In genomic region chr15:101773496-101774100, GRCh38 we compare ENCODE assay signal across 11 cellular contexts. TPM values are rescaled to one million over a fixed set of nuclear protein-coding genes. Genes with fewer than 3 reads are reported as not detected.
A peak's percentile ranks its signal among the peaks of the same experiment; 100 is the strongest.
DNase-seq lines count a peak whose midpoint lies in the region; ATAC-seq, FAIRE-seq and TF ChIP-seq lines count a peak whose summit lies in the region.
"Had no signal": no experiment of that assay in that cellular context is flagged by ENCODE, and none has a peak within 500 bp of the region (broad histone marks: within the 10 kb centered on the region; RNA-seq: fewer than 3 reads in every experiment).

No MANE protein-coding gene starts in this region.

- intact Hi-C loops in Right ventricle myocardium inferior (cut with DNase I), result no loop called here
- intact Hi-C loops in GM12878 (cut with micrococcal nuclease; ENCODE audit: unreplicated experiment), result no loop called here

- H3K4me3 ChIP-seq in right atrium auricular region (no peak overlapping the region), MM.1S (ENCODE audit: low read length) (no peak overlapping the region), GM12878 (no peak overlapping the region), small intestine (ENCODE audit: low read depth in 1 of 2, low read length in 2 of 2) (no peak overlapping the region)

- in situ Hi-C loops in GM12878 (cut with MboI), result no loop called here

- no peaks in the 10 kb centered on the region for H3K4me1 ChIP-seq in right atrium auricular region
- H3K4me1 ChIP-seq in MM.1S (ENCODE audit: low read length), result no peaks in the 10 kb centered on the region
- no peaks in the 10 kb centered on the region for H3K4me1 ChIP-seq in GM12878 (ENCODE audit: control insufficient read depth, insufficient read depth, low read length)
- H3K4me1 ChIP-seq in small intestine (ENCODE audit: control insufficient read depth in 2 of 2, insufficient read depth in 1 of 2, low read depth in 1 of 2, low read length in 1 of 2), result no peaks in the 10 kb centered on the region

- H3K9me3 ChIP-seq in right atrium auricular region, result no peaks in the 10 kb centered on the region
- H3K9me3 ChIP-seq in MM.1S (replicated peaks; ENCODE audit: insufficient read depth, low read length), result no peaks in the 10 kb centered on the region
- no peaks in the 10 kb centered on the region for H3K9me3 ChIP-seq in GM12878 (replicated peaks; ENCODE audit: control insufficient read depth, insufficient read depth, low read length)
- H3K9me3 ChIP-seq in small intestine (ENCODE audit: control insufficient read depth, low read depth), result no peaks in the 10 kb centered on the region

- BruUV-seq in GM12878 (replicated peaks; lab: Mats Ljungman, UMichigan), result no TSS peak

- H3K79me2 ChIP-seq in MM.1S (ENCODE audit: low read length) (no peaks in the 10 kb centered on the region), GM12878 (ENCODE audit: control insufficient read depth, insufficient read depth, low read length) (no peaks in the 10 kb centered on the region)

- peak; percentile 55 for DNase-seq in Right ventricle myocardium inferior (ENCODE audit: missing footprints)
- DNase-seq in right atrium auricular region (ENCODE audit: low spot score), result no peak
- DNase-seq in MM.1S, result peak; percentile 31
- no peak for DNase-seq in GM12878 (ENCODE audit: low read depth, low spot score)
- peak; percentile 49 for DNase-seq in small intestine
- DNase-seq in omental fat pad (ENCODE audit: low spot score), result no peak
- no peak for DNase-seq in OCI-M2 (lab: John Stamatoyannopoulos, UW; ENCODE audit: unreplicated experiment)
- DNase-seq: NCI-H510A treated with DMSO at 0.1 percent for 48 hours had no signal

- H3K27me3 ChIP-seq in right atrium auricular region (no peaks in the 10 kb centered on the region), MM.1S (replicated peaks; ENCODE audit: insufficient read depth, low read length) (no peaks in the 10 kb centered on the region), GM12878 (replicated peaks in 1 of 2; ENCODE audit: control insufficient read depth in 2 of 2, insufficient read depth in 2 of 2, low read length in 1 of 2) (peaks cover 0 to 2% of the 10 kb centered on the region in 2 experiments; a peak in 1 of 4 replicates), small intestine (ENCODE audit: control insufficient read depth in 2 of 2, insufficient read depth in 2 of 2, low read length in 2 of 2) (no peaks in the 10 kb centered on the region)

- no peak for TF ChIP-seq POLR2A in GM12878 (IDR thresholded peaks at IDR 0.05; ENCODE audit: low read depth, low read length)

- peak; percentile 50 for TF ChIP-seq RAD21 in GM12878 (IDR thresholded peaks at IDR 0.05; ENCODE audit: insufficient read depth, low read depth, low read length)

- SMC1A ChIA-PET in GM12878 (lab: Charles Lee; ENCODE audit: uncharacterized antibody, unreplicated experiment), result interaction anchor here (0.7 kb wide), 1 partner anchor 879 kb away, joined by 3 read pairs; no protein-coding TSS in a partner anchor

- POLR2A ChIA-PET in GM12878 (lab: Charles Lee), result no interaction called here

- H3F3A ChIP-seq in MM.1S (ENCODE audit: insufficient read depth, low read length), result no peaks in the 10 kb centered on the region

- H3K27ac ChIP-seq in right atrium auricular region, result no peak overlapping the region
- no peak overlapping the region for H3K27ac ChIP-seq in MM.1S (ENCODE audit: low read length)
- H3K27ac ChIP-seq in GM12878 (ENCODE audit: control insufficient read depth, insufficient read depth), result no peak overlapping the region
- H3K27ac ChIP-seq in small intestine (ENCODE audit: low read depth in 1 of 2, low read length in 1 of 2), result no peak overlapping the region

- H4K20me1 ChIP-seq in MM.1S (ENCODE audit: insufficient read depth, low read length) (no peaks in the 10 kb centered on the region), GM12878 (ENCODE audit: control insufficient read depth, insufficient read depth) (no peaks in the 10 kb centered on the region)

- no peaks in the 10 kb centered on the region for H3K36me3 ChIP-seq in right atrium auricular region
- H3K36me3 ChIP-seq in MM.1S (replicated peaks; ENCODE audit: insufficient read depth, low read length), result no peaks in the 10 kb centered on the region
- no peaks in the 10 kb centered on the region for H3K36me3 ChIP-seq in GM12878 (ENCODE audit: control insufficient read depth in 2 of 2, insufficient read depth in 2 of 2, low read length in 1 of 2)
- H3K36me3 ChIP-seq in small intestine (ENCODE audit: control insufficient read depth in 2 of 2, insufficient read depth in 2 of 2, low read length in 2 of 2), result peaks cover 0 to 4% of the 10 kb centered on the region in 2 donors

- H3K9ac ChIP-seq in MM.1S (ENCODE audit: low read length) (no peak overlapping the region), GM12878 (ENCODE audit: control insufficient read depth, insufficient read depth, low read length) (no peak overlapping the region)

- H2AFZ ChIP-seq in MM.1S (ENCODE audit: low read length), result no peak overlapping the region
- no peak overlapping the region for H2AFZ ChIP-seq in GM12878 (ENCODE audit: control insufficient read depth, low read depth, low read length)

- TF ChIP-seq CTCF in right atrium auricular region (IDR thresholded peaks at IDR 0.05), result no peak
- peak; percentile 40 for TF ChIP-seq CTCF in MM.1S (IDR thresholded peaks at IDR 0.05; ENCODE audit: low read length)
- TF ChIP-seq CTCF in GM12878 (IDR thresholded peaks at IDR 0.05 in 2 of 3, conservative IDR thresholded peaks at IDR 0.05 in 1 of 3; ENCODE audit: control insufficient read depth in 2 of 3, extremely low read depth in 1 of 3, insufficient read depth in 1 of 3, low read depth in 3 of 3, low read length in 3 of 3), result peak; percentile 41 to 55 (median 45); a peak in 5 of 6 replicates
- no peak for TF ChIP-seq CTCF in omental fat pad (IDR thresholded peaks at IDR 0.05)

- H3K9me2 ChIP-seq in MM.1S (replicated peaks; ENCODE audit: insufficient read depth, low read length), result no peaks in the 10 kb centered on the region

- WGBS in GM12878 (ENCODE audit: insufficient coverage, insufficient replicate concordance, low lambda C conversion rate, missing lambda C conversion rate), result 51% methylated on average over 7 of the region's 7 CpGs
- 28 to 61% (median 31%) methylated on average over 7 of the region's 7 CpGs for WGBS in small intestine, 3 donors

- CTCF ChIA-PET in GM12878 (lab: Yijun Ruan, JAX), result interaction anchor here (1.2 kb wide), 1 partner anchor 25 kb away, joined by 3 read pairs; no protein-coding TSS in a partner anchor

- no peak for FAIRE-seq in GM12878 (lab: Jason Lieb, UNC)
- no peak for FAIRE-seq in small intestine (lab: Jason Lieb, UNC)

- H3K4me2 ChIP-seq in MM.1S (ENCODE audit: low read depth, low read length), result no peak overlapping the region
- H3K4me2 ChIP-seq in GM12878 (ENCODE audit: control insufficient read depth, insufficient read depth), result no peak overlapping the region

- RAD21 ChIA-PET in GM12878 (lab: Charles Lee; ENCODE audit: unreplicated experiment), result no interaction called here

- ATAC-seq in Right ventricle myocardium inferior, result no peak
- ATAC-seq in GM12878, result no peak
- ATAC-seq in omental fat pad (ENCODE audit: low FRiP score), result no peak
- ATAC-seq in GM18870 (IDR thresholded peaks at IDR 0.05; ENCODE audit: unreplicated experiment), result no peak

- no peak for TF ChIP-seq EP300 in GM12878 (IDR thresholded peaks at IDR 0.05; ENCODE audit: borderline replicate concordance in 1 of 2, control insufficient read depth in 1 of 2, low read depth in 2 of 2, low read length in 2 of 2)

RNA-seq across cellular contexts. Expression of gene OR4F6, which starts 29.7 kb away (rescaled TPM):
- total RNA-seq in Right ventricle myocardium inferior, result not detected
- not detected for total RNA-seq in right atrium auricular region
- total RNA-seq in GM12878 (2013; cell fraction: nucleolus; rRNA removed), result not detected in 2 replicates
- not detected in 2 replicates for total RNA-seq in GM12878 (2014; rRNA removed)
- not detected in 2 replicates for total RNA-seq in GM12878 (2014; rRNA removed; fragmentation: Illumina TruSeq; extraction: Trizol)
- not detected in 2 replicates for total RNA-seq in GM12878 (2021)
- not detected for polyA plus RNA-seq in GM12878 (2011; ENCODE audit: low read depth)
- polyA plus RNA-seq in GM12878 (2011; rRNA removed), result not detected in 2 replicates
- not detected in 2 replicates for polyA plus RNA-seq in GM12878 (2011; cell fraction: cytosol; rRNA removed)
- not detected in 2 replicates for polyA plus RNA-seq in GM12878 (2011; cell fraction: nucleus; rRNA removed)
- polyA plus RNA-seq in GM12878 (2012), result not detected in 2 replicates
- polyA plus RNA-seq in GM12878 (2014; fragmentation: Illumina TruSeq; extraction: Trizol), result not detected in 2 replicates
- not detected for polyA plus RNA-seq in GM12878 (2014; fragmentation: Nextera tagmentation; extraction: Ambion mirVana)
- polyA plus RNA-seq in GM12878 (2014; rRNA removed), result not detected in 2 replicates
- not detected for polyA plus RNA-seq in GM12878 (2016; fragmentation: Nextera tagmentation; extraction: Ambion mirVana)
- polyA minus RNA-seq in GM12878 (2011; rRNA and poly(A)+ RNA removed), result not detected in 2 replicates
- polyA minus RNA-seq in GM12878 (2011; cell fraction: cytosol; rRNA and poly(A)+ RNA removed), result not detected in 2 replicates
- polyA minus RNA-seq in GM12878 (2011; cell fraction: nucleus; rRNA and poly(A)+ RNA removed), result not detected in 2 replicates
- polyA plus RNA-seq in small intestine, result not detected
- total RNA-seq in omental fat pad, result not detected
- total RNA-seq: activated CD8-positive, alpha-beta memory T cell treated with anti-CD3 and anti-CD28 coated beads for 36 hours; neural crest cell had no signal

RNA-seq across cellular contexts. Expression of gene OR4F15, which starts 38.4 kb away (rescaled TPM):
- not detected for total RNA-seq in Right ventricle myocardium inferior
- total RNA-seq in right atrium auricular region, result not detected
- 1.3 and 1.5 TPM in 2 replicates for total RNA-seq in GM12878 (2013; cell fraction: nucleolus; rRNA removed)
- not detected in 2 replicates for total RNA-seq in GM12878 (2014; rRNA removed)
- total RNA-seq in GM12878 (2014; rRNA removed; fragmentation: Illumina TruSeq; extraction: Trizol), result not detected in 2 replicates
- total RNA-seq in GM12878 (2021), result not detected in 2 replicates
- polyA plus RNA-seq in GM12878 (2011; ENCODE audit: low read depth), result not detected
- not detected in 2 replicates for polyA plus RNA-seq in GM12878 (2011; rRNA removed)
- not detected in 2 replicates for polyA plus RNA-seq in GM12878 (2011; cell fraction: cytosol; rRNA removed)
- polyA plus RNA-seq in GM12878 (2011; cell fraction: nucleus; rRNA removed), result 0.09 TPM in 1 of 2 replicates, not detected in the other
- polyA plus RNA-seq in GM12878 (2012), result not detected in 2 replicates
- not detected in 2 replicates for polyA plus RNA-seq in GM12878 (2014; fragmentation: Illumina TruSeq; extraction: Trizol)
- not detected for polyA plus RNA-seq in GM12878 (2014; fragmentation: Nextera tagmentation; extraction: Ambion mirVana)
- polyA plus RNA-seq in GM12878 (2014; rRNA removed), result not detected in 2 replicates
- polyA plus RNA-seq in GM12878 (2016; fragmentation: Nextera tagmentation; extraction: Ambion mirVana), result not detected
- not detected in 2 replicates for polyA minus RNA-seq in GM12878 (2011; rRNA and poly(A)+ RNA removed)
- not detected in 2 replicates for polyA minus RNA-seq in GM12878 (2011; cell fraction: cytosol; rRNA and poly(A)+ RNA removed)
- 0.38 and 0.48 TPM in 2 replicates for polyA minus RNA-seq in GM12878 (2011; cell fraction: nucleus; rRNA and poly(A)+ RNA removed)
- polyA plus RNA-seq in small intestine, result not detected
- not detected for total RNA-seq in omental fat pad
- total RNA-seq: activated CD8-positive, alpha-beta memory T cell treated with anti-CD3 and anti-CD28 coated beads for 36 hours; neural crest cell had no signal

RNA-seq across cellular contexts. Expression of gene TARS3, which starts 49.3 kb away (rescaled TPM):
- total RNA-seq in Right ventricle myocardium inferior (31.9 TPM), right atrium auricular region (10 to 100 TPM; 24.4 to 33.0 TPM), GM12878 (2014; rRNA removed) (6.9 and 10.4 TPM in 2 replicates), GM12878 (2014; rRNA removed; fragmentation: Illumina TruSeq; extraction: Trizol) (7.8 and 10.7 TPM in 2 replicates), GM12878 (2021) (4.1 and 5.1 TPM in 2 replicates), omental fat pad (10 to 100 TPM; 11.4 to 20.5 (median 15.3) TPM)
- total RNA-seq in GM12878 (2013; cell fraction: nucleolus; rRNA removed), result 33.0 and 34.3 TPM in 2 replicates
- polyA plus RNA-seq in GM12878 (2011; ENCODE audit: low read depth), result 3.6 TPM
- polyA plus RNA-seq in GM12878 (2011; rRNA removed) (5.8 and 7.8 TPM in 2 replicates), GM12878 (2014; fragmentation: Illumina TruSeq; extraction: Trizol) (6.1 and 10.2 TPM in 2 replicates), GM12878 (2014; fragmentation: Nextera tagmentation; extraction: Ambion mirVana) (1 to 10 TPM; 1.4 to 2.2 TPM), GM12878 (2014; rRNA removed) (4.4 and 4.8 TPM in 2 replicates), GM12878 (2016; fragmentation: Nextera tagmentation; extraction: Ambion mirVana) (1 to 10 TPM; 4.8 to 5.5 TPM), small intestine (1 to 10 TPM; 4.2 to 5.7 (median 4.5) TPM)
- polyA plus RNA-seq in GM12878 (2011; cell fraction: cytosol; rRNA removed), result 2.8 and 2.9 TPM in 2 replicates
- 8.2 and 9.3 TPM in 2 replicates for polyA plus RNA-seq in GM12878 (2011; cell fraction: nucleus; rRNA removed)
- polyA plus RNA-seq in GM12878 (2012), result 4.8 and 5.4 TPM in 2 replicates
- polyA minus RNA-seq in GM12878 (2011; rRNA and poly(A)+ RNA removed), result 5.3 and 7.8 TPM in 2 replicates
- 1.5 and 2.4 TPM in 2 replicates for polyA minus RNA-seq in GM12878 (2011; cell fraction: cytosol; rRNA and poly(A)+ RNA removed)
- polyA minus RNA-seq in GM12878 (2011; cell fraction: nucleus; rRNA and poly(A)+ RNA removed), result 9.6 and 15.1 TPM in 2 replicates

Comparison
In these comparisons a context has a peak if more than half of its experiments do, and no peak if none do; other contexts are left out.
1. DNase-seq: peak in Right ventricle myocardium inferior (single experiment), MM.1S (single experiment) and small intestine (single experiment); none in right atrium auricular region (single experiment), GM12878 (single experiment), omental fat pad (single experiment) and OCI-M2 (single experiment).
2. CTCF ChIP-seq: peak in MM.1S (single experiment) and GM12878 (3 of 3); none in right atrium auricular region (0 of 2) and omental fat pad (0 of 3).